11 cellular contexts compared by ENCODE assay signal in the genomic region with DNA sequence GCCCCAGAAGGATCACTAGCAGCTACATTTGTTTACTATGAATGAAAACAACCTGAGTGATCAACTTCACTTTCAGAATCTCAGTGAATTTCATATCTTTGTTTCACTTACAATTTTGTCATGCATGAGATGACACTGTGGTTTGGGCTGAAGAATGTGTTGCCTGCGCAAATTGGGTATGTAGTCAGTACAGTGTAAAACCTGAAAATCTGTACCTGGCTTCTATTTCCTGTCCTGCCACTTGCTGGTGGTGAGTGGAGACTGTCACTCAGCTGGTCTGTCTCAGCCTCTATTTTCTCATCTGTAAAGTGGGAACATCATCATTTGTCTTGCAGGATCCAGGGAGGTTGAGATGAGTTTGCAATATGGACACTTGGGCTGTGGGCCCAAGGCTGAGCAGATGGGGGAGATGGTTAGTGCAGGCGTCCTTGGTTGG.
DNase-seq lines count a peak whose midpoint lies in the region; ATAC-seq and TF ChIP-seq lines count a peak whose summit lies in the region.
"Had no signal": no experiment of that assay in that cellular context is flagged by ENCODE, and none has a peak within 500 bp of the region (broad histone marks: within the 10 kb centered on the region; RNA-seq: fewer than 3 reads in every experiment).

No MANE protein-coding gene starts in this region.

- H4K20me1 ChIP-seq in H9 (ENCODE audit: control insufficient read depth, insufficient read depth, insufficient read length) = no peaks in the 10 kb centered on the region

- H2BK20ac ChIP-seq in H9 (ENCODE audit: low read depth, low read length, poor library complexity, severe bottlenecking) = no peak overlapping the region

- H3K4me2 ChIP-seq in trophoblast cell (ENCODE audit: low read length) (no peak overlapping the region), H9 (ENCODE audit: insufficient read depth, insufficient read length, low read length) (no peak overlapping the region)

- H3K9me3 Mint-ChIP-seq in T-cell (peaks cover 0 to 7% (median 6%) of the 10 kb centered on the region in 3 donors), H9 (0 out of 5 replicates have a peak, but pooled peaks cover 0 to 3% of the 10 kb centered on the region in 2 experiments)

- no peak overlapping the region for H4K8ac ChIP-seq in trophoblast cell (ENCODE audit: low read depth, low read length)
- H4K8ac ChIP-seq in H9 (replicated peaks; ENCODE audit: insufficient read length, low read depth, low read length) = no peak overlapping the region

- no CpG with 5 or more reads among the region's 2 CpGs for WGBS in trophoblast cell (ENCODE audit: extremely low coverage, insufficient coverage, insufficient read length)
- no CpG with 5 or more reads among the region's 2 CpGs for WGBS in H9 (ENCODE audit: extremely low coverage, insufficient read length, low lambda C conversion rate)

- H3K9ac ChIP-seq in trophoblast cell (ENCODE audit: low read length) (no peak overlapping the region), H9 (ENCODE audit: extremely low read depth, insufficient read length, low read length) (no peak overlapping the region)

- H3K4me1 ChIP-seq in trophoblast cell (ENCODE audit: control insufficient read depth in 1 of 2, insufficient read depth in 2 of 2, low read length in 2 of 2) (peaks cover 6 to 16% of the 10 kb centered on the region in 2 experiments), H9 (ENCODE audit: insufficient read depth, low read length) (no peaks in the 10 kb centered on the region)
- H3K4me1 ChIP-seq: colonic mucosa had no signal

- H3K36me3 Mint-ChIP-seq in T-cell = no peaks in the 10 kb centered on the region
- peaks cover 0 to 4% (median 0%) of the 10 kb centered on the region in 3 experiments; a peak in 2 of 7 replicates for H3K36me3 Mint-ChIP-seq in H9 (ENCODE audit: insufficient read depth in 1 of 3, low read depth in 3 of 3)

- H3K79me2 ChIP-seq in trophoblast cell (ENCODE audit: control insufficient read depth, insufficient read depth, low read length, poor library complexity) = no peaks in the 10 kb centered on the region
- H3K79me2 ChIP-seq in H9 (ENCODE audit: insufficient read depth, low read length) = no peaks in the 10 kb centered on the region

- CTCF ChIA-PET in T-cell (lab: Charles Lee) = no interaction called here

- no peak overlapping the region for H3K56ac ChIP-seq in H9 (ENCODE audit: insufficient read length, low read depth, low read length)

- H3T11ph ChIP-seq in H9 (ENCODE audit: low read length) = no peak overlapping the region

- H2AFZ ChIP-seq in trophoblast cell (ENCODE audit: insufficient read depth, low read length, poor library complexity) = no peak overlapping the region
- H2AFZ ChIP-seq in H9 (ENCODE audit: low read length) = no peak overlapping the region

- H2BK120ac ChIP-seq in trophoblast cell (ENCODE audit: insufficient read depth, low read length, poor library complexity) = no peak overlapping the region
- no peak overlapping the region for H2BK120ac ChIP-seq in H9 (ENCODE audit: low read depth, low read length, poor library complexity, severe bottlenecking)

- H3K36me3 ChIP-seq in trophoblast cell (ENCODE audit: control insufficient read depth in 1 of 2, insufficient read depth in 2 of 2, low read length in 2 of 2) = no peaks in the 10 kb centered on the region
- H3K36me3 ChIP-seq: colonic mucosa had no signal

- no peaks in the 10 kb centered on the region for H3K23me2 ChIP-seq in H9 (ENCODE audit: insufficient read length, low read depth, low read length, poor library complexity, severe bottlenecking)

- DNase-seq in GM12865 (ENCODE audit: low read depth) = peak; percentile 92
- no peak for DNase-seq in T-cell
- no peak for DNase-seq in trophoblast cell
- no peak for DNase-seq in amniotic stem cell (lab: John Stamatoyannopoulos, UW)
- DNase-seq in H9 = no peak
- no peak for DNase-seq in Right ventricle myocardium superior
- DNase-seq: colonic mucosa; DMS153; stimulated activated CD8-positive, alpha-beta memory T cell treated with anti-CD3 and anti-CD28 coated beads, Interleukin-4, amount 100 ng/mL, for 48 hours had no signal

- TF ChIP-seq CTCF in GM12865 (IDR thresholded peaks at IDR 0.05; ENCODE audit: insufficient read depth, low read depth, low read length, missing control alignments) (no peak), H9 (conservative IDR thresholded peaks at IDR 0.05) (no peak)

- H2AK5ac ChIP-seq in trophoblast cell (ENCODE audit: low read length) (no peak overlapping the region), H9 (ENCODE audit: insufficient read length, low read length) (no peak overlapping the region)

- H3K79me1 ChIP-seq in trophoblast cell (ENCODE audit: low read length) (no peaks in the 10 kb centered on the region), H9 (ENCODE audit: insufficient read depth, low read depth, low read length, poor library complexity, severe bottlenecking) (no peaks in the 10 kb centered on the region)

- H2BK5ac ChIP-seq in trophoblast cell (ENCODE audit: low read depth, low read length, poor library complexity) (no peak overlapping the region), H9 (ENCODE audit: insufficient read length, low read length) (no peak overlapping the region)

- no peak overlapping the region for H4K12ac ChIP-seq in trophoblast cell (ENCODE audit: low read depth, low read length)

- no peak overlapping the region for H3K4me3 ChIP-seq in GM12865 (ENCODE audit: low read depth, low read length)
- H3K4me3 ChIP-seq in trophoblast cell (ENCODE audit: low read depth, low read length) = no peak overlapping the region
- H3K4me3 ChIP-seq: colonic mucosa had no signal

- peaks cover 4% of the 10 kb centered on the region for H3K9me3 ChIP-seq in trophoblast cell (ENCODE audit: insufficient read depth, low read depth, low read length)
- H3K9me3 ChIP-seq in H9 (ENCODE audit: control insufficient read depth, low read depth, low read length) = no peaks in the 10 kb centered on the region
- H3K9me3 ChIP-seq: colonic mucosa had no signal

- H3K4ac ChIP-seq in trophoblast cell (ENCODE audit: low read depth, low read length) (no peak overlapping the region), H9 (ENCODE audit: low read depth, low read length) (no peak overlapping the region)

- H3K14ac ChIP-seq in trophoblast cell (ENCODE audit: low read length) = no peak overlapping the region
- no peak overlapping the region for H3K14ac ChIP-seq in H9 (ENCODE audit: insufficient read depth, low read length)

- peak overlapping the region; percentile 35 to 40 for H3K27ac Mint-ChIP-seq in T-cell
- no peak overlapping the region for H3K27ac Mint-ChIP-seq in H9

- peaks cover 0 to 3% of the 10 kb centered on the region in 2 donors for H3K27me3 Mint-ChIP-seq in T-cell
- peaks cover 7% of the 10 kb centered on the region for H3K27me3 Mint-ChIP-seq in H9 (ENCODE audit: low read depth)

- H3K4me1 Mint-ChIP-seq in T-cell (peaks cover 58 to 65% (median 61%) of the 10 kb centered on the region in 3 donors), H9 (peaks cover 15 to 26% of the 10 kb centered on the region in 2 experiments)

- H4K91ac ChIP-seq in trophoblast cell (ENCODE audit: low read depth, low read length) (no peak overlapping the region), H9 (ENCODE audit: insufficient read length, low read depth, low read length) (no peak overlapping the region)

- no peak overlapping the region for H4K5ac ChIP-seq in H9 (ENCODE audit: insufficient read length, low read depth, low read length)

- H3K27ac ChIP-seq in trophoblast cell (ENCODE audit: low read depth, low read length) = no peak overlapping the region
- no peak overlapping the region for H3K27ac ChIP-seq in H9 (ENCODE audit: insufficient read length, low read depth, low read length)
- H3K27ac ChIP-seq: colonic mucosa had no signal

- H3K4me3 Mint-ChIP-seq in T-cell = no peak overlapping the region
- H3K4me3 Mint-ChIP-seq in H9 = no peak overlapping the region

- peak; percentile 92 for ATAC-seq in GM19328 (IDR thresholded peaks at IDR 0.05; ENCODE audit: unreplicated experiment)
- ATAC-seq in HG02943 (IDR thresholded peaks at IDR 0.05; ENCODE audit: low read depth, unreplicated experiment) = peak; percentile 93
- no peak for ATAC-seq in T-cell (replicated peaks in 1 of 4)
- ATAC-seq in Right ventricle myocardium superior (ENCODE audit: poor library complexity) = no peak

- intact Hi-C loops in Right ventricle myocardium superior (cut with DNase I) = no loop called here

- no peak overlapping the region for H3K18ac ChIP-seq in trophoblast cell (ENCODE audit: low read length)
- H3K18ac ChIP-seq in H9 (ENCODE audit: insufficient read length, low read depth, low read length) = no peak overlapping the region

- POLR2A ChIA-PET in T-cell (lab: Charles Lee) = no interaction called here

- H3K27me3 ChIP-seq in trophoblast cell (ENCODE audit: insufficient read depth, low read length) (no peaks in the 10 kb centered on the region), H9 (ENCODE audit: insufficient read depth, low read length) (no peaks in the 10 kb centered on the region)
- H3K27me3 ChIP-seq: colonic mucosa had no signal

- H3K23ac ChIP-seq in trophoblast cell (ENCODE audit: low read length) = no peak overlapping the region
- no peak overlapping the region for H3K23ac ChIP-seq in H9 (ENCODE audit: insufficient read length, low read depth, low read length)

- no peak overlapping the region for H2BK15ac ChIP-seq in H9 (ENCODE audit: low read depth, low read length)

- no peak overlapping the region for H2BK12ac ChIP-seq in trophoblast cell (ENCODE audit: low read length)
- H2BK12ac ChIP-seq in H9 (ENCODE audit: insufficient read length, low read depth, low read length) = no peak overlapping the region

Comparison
In these comparisons a context has a peak if more than half of its experiments do, and no peak if none do; other contexts are left out.
1. ATAC-seq: peak in GM19328 (single experiment) and HG02943 (single experiment); none in T-cell (0 of 4) and Right ventricle myocardium superior (single experiment).
2. H3K27ac Mint-ChIP-seq: peak in T-cell (2 of 2); none in H9 (0 of 3).